ENCODE assay signal across 8 cellular contexts in genomic region chrX:119686087-119686639, GRCh38. TPM values are rescaled to one million over a fixed set of nuclear protein-coding genes. Genes with fewer than 3 reads are reported as not detected.
DNase-seq lines count a peak whose midpoint lies in the region; ATAC-seq and TF ChIP-seq lines count a peak whose summit lies in the region.

No MANE protein-coding gene starts in this region.

- ATAC-seq in GM21786 (IDR thresholded peaks at IDR 0.05; ENCODE audit: unreplicated experiment) = peak; percentile 50

- POLR2A ChIA-PET in OCI-LY7 (lab: Charles Lee) = interaction anchor here (0.6 to 1.4 kb wide), 3 partner anchors 11 to 605 kb away, joined by 3 to 6 read pairs (median 5); partner anchors contain the start of gene NKRF

- DNase-seq in GM06990 (ENCODE audit: extremely low read depth, insufficient read length) (peak; percentile 75), OCI-LY7 (ENCODE audit: low spot score) (peak; percentile 84), fibroblast of mammary gland (ENCODE audit: low read depth) (peak; percentile 65), stomach (no peak), COLO829 (ENCODE audit: low spot score) (no peak), NCI-H2029 treated with DMSO at 0.1 percent for 48 hours (lab: John Stamatoyannopoulos, UW) (no peak)
- no peak for DNase-seq in stimulated activated CD4-positive, alpha-beta T cell treated with anti-CD3 and anti-CD28 coated beads, Interleukin-15, amount 100 ng/mL, for 24 hours

- 52 to 78% (median 63%) methylated on average over 7 to 11 of the region's 11 CpGs for WGBS in stomach, 5 donors

- peaks cover 5% of the 10 kb centered on the region; the same call in 1 of the 2 replicates for H4K20me1 ChIP-seq in OCI-LY7 (ENCODE audit: insufficient read depth, low read length)

- peak overlapping the region; percentile 100 for H3K27ac ChIP-seq in OCI-LY7 (ENCODE audit: low read depth, low read length, poor library complexity, severe bottlenecking)
- peak overlapping the region; percentile 61 to 84 (median 81) for H3K27ac ChIP-seq in stomach

- no peaks in the 10 kb centered on the region for H3K9me2 ChIP-seq in OCI-LY7 (ENCODE audit: insufficient read depth, low read length)

- no peak for TF ChIP-seq EP300 in stomach (IDR thresholded peaks at IDR 0.05)

- H3K9me3 ChIP-seq in OCI-LY7 (ENCODE audit: low read length) (no peaks in the 10 kb centered on the region), stomach (no peaks in the 10 kb centered on the region)

- CTCF ChIA-PET in OCI-LY7 (lab: Charles Lee; ENCODE audit: unreplicated experiment) = no interaction called here

- H2AFZ ChIP-seq in OCI-LY7 (ENCODE audit: low read length) = no peak overlapping the region

- H3K4me1 ChIP-seq in OCI-LY7 (ENCODE audit: insufficient read depth, low read length, poor library complexity, severe bottlenecking) (peaks cover 95% of the 10 kb centered on the region), stomach (peaks cover 0 to 38% (median 3%) of the 10 kb centered on the region in 4 donors)

- TF ChIP-seq CTCF in GM06990 (IDR thresholded peaks at IDR 0.05; ENCODE audit: insufficient read depth, low read length, poor library complexity, severe bottlenecking) (no peak), OCI-LY7 (conservative IDR thresholded peaks at IDR 0.05; ENCODE audit: low read length) (no peak), fibroblast of mammary gland (conservative IDR thresholded peaks at IDR 0.05; ENCODE audit: control insufficient read depth, insufficient read depth, low read depth, low read length) (no peak), stomach (IDR thresholded peaks at IDR 0.05) (no peak)

- H3K36me3 ChIP-seq in GM06990 (ENCODE audit: control insufficient read depth, insufficient read depth, low read length) (no peaks in the 10 kb centered on the region; the same call in 1 of the 2 replicates), OCI-LY7 (ENCODE audit: insufficient read depth, low read length) (peaks cover 45% of the 10 kb centered on the region), stomach (no peaks in the 10 kb centered on the region)

- BruUV-seq in OCI-LY7 (replicated peaks; lab: Mats Ljungman, UMichigan) = TSS peak; percentile 87

- H3K4me2 ChIP-seq in OCI-LY7 (ENCODE audit: low read length) = peak overlapping the region; percentile 96

- H3K79me2 ChIP-seq in OCI-LY7 (ENCODE audit: insufficient read depth, low read depth, low read length) = peaks cover 98% of the 10 kb centered on the region

- intact Hi-C loops in OCI-LY7 (cut with micrococcal nuclease; ENCODE audit: unreplicated experiment) (no loop called here), stomach (cut with DNase I; ENCODE audit: low total_unique reads) (no loop called here)

- H3K4me3 ChIP-seq in GM06990 (replicated peaks; ENCODE audit: low read depth, low read length) (no peak overlapping the region), OCI-LY7 (ENCODE audit: low read depth, low read length, poor library complexity, severe bottlenecking) (peak overlapping the region; percentile 63), fibroblast of mammary gland (ENCODE audit: control insufficient read depth, low read depth, low read length) (no peak overlapping the region), stomach (no peak overlapping the region)

- TF ChIP-seq POLR2A in stomach (IDR thresholded peaks at IDR 0.05) = no peak

- H3K27me3 ChIP-seq in GM06990 (replicated peaks; ENCODE audit: control insufficient read depth, insufficient read depth, low read length) (no peaks in the 10 kb centered on the region), stomach (no peaks in the 10 kb centered on the region)

RNA-seq across cellular contexts. Expression of gene SEPTIN6, which starts 6.8 kb away (rescaled TPM):
- 145 and 182 TPM in 2 replicates for total RNA-seq in OCI-LY7 (2014; rRNA removed; shearing (Covaris generic))
- total RNA-seq in OCI-LY7 (2022) = 216 and 231 TPM in 2 replicates
- 10 to 100 TPM; 14.3 to 35.3 (median 23.3) TPM for total RNA-seq in stomach
- 1 to 10 TPM; 7.6 to 9.3 (median 8.2) TPM for polyA plus RNA-seq in stomach

Comparison
In these comparisons a context has a peak if more than half of its experiments do, and no peak if none do; other contexts are left out.
1. DNase-seq: peak in GM06990 (single experiment), OCI-LY7 (single experiment) and fibroblast of mammary gland (single experiment); none in stomach (single experiment), COLO829 (single experiment), stimulated activated CD4-positive, alpha-beta T cell treated with anti-CD3 and anti-CD28 coated beads, Interleukin-15, amount 100 ng/mL, for 24 hours (single experiment) and NCI-H2029 treated with DMSO at 0.1 percent for 48 hours (single experiment).
2. RNA of gene SEPTIN6, which starts 6.8 kb away (total RNA-seq): 145 to 231 TPM in OCI-LY7; 14.3 to 35.3 TPM in stomach; every median in the first group is over 4 times any median in the second.